In the genomic region with DNA sequence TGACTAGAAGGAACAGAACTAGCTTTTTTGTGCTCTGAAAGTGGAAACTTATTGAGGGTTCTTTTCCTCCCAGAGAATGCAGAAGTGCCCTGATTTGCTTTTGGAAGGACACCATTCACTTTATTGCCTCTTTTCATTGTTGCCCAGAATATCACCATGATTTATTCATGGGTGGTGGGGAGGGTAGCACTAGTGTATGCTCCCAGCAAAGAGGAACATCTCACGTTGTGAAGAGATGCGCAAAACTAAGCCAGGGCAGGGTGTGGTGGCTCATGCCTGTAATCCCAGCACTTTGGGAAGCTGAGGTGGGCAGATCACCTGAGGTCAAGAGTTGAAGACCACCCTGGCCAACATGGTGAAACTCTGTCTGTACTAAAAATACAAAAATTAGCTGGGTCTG, we compare ENCODE assay signal across 16 cellular contexts. TPM values are rescaled to one million over a fixed set of nuclear protein-coding genes. Genes with fewer than 3 reads are reported as not detected.
DNase-seq lines count a peak whose midpoint lies in the region; ATAC-seq and TF ChIP-seq lines count a peak whose summit lies in the region.
"Had no signal": no experiment of that assay in that cellular context is flagged by ENCODE, and none has a peak within 500 bp of the region (broad histone marks: within the 10 kb centered on the region; RNA-seq: fewer than 3 reads in every experiment).

No MANE protein-coding gene starts in this region.

- H3K27ac Mint-ChIP-seq in GM23338, result peak overlapping the region; percentile 89
- H3K27ac Mint-ChIP-seq in endodermal cell, result peak overlapping the region; percentile 66
- H3K27ac Mint-ChIP-seq in stimulated activated naive B cell treated with anti-CD40 and anti-IgM and Interleukin-4, amounts not matched to agents 10 μg/mL and 1 μg/mL and 100 μg/mL, for 72 hours, result peak overlapping the region; percentile 9
- H3K27ac Mint-ChIP-seq: activated B cell treated with CpG ODN at 0.5 μM for 24 hours had no signal

- H2AFZ ChIP-seq in GM23338, result no peak overlapping the region

- H3K27me3 Mint-ChIP-seq in GM23338 (ENCODE audit: insufficient read depth, low read depth, poor library complexity) (peaks cover 9% of the 10 kb centered on the region), endodermal cell (ENCODE audit: insufficient read depth) (no peaks in the 10 kb centered on the region)
- no peaks in the 10 kb centered on the region for H3K27me3 Mint-ChIP-seq in stimulated activated naive B cell treated with anti-CD40 and anti-IgM and Interleukin-4, amounts not matched to agents 10 μg/mL and 1 μg/mL and 100 μg/mL, for 72 hours
- H3K27me3 Mint-ChIP-seq: activated B cell treated with CpG ODN at 0.5 μM for 24 hours; CD4-positive, CD25-positive, alpha-beta regulatory T cell had no signal

- peaks cover 4% of the 10 kb centered on the region for H3F3A ChIP-seq in GM23338 (replicated peaks; ENCODE audit: low read depth)

- no peaks in the 10 kb centered on the region for H3K9me3 ChIP-seq in endodermal cell (ENCODE audit: control insufficient read depth, low read length)
- H3K9me3 ChIP-seq: Peyer's patch, right atrium auricular region had no signal

- H3K4me1 ChIP-seq in GM23338 (ENCODE audit: insufficient read depth), result peaks cover 86% of the 10 kb centered on the region
- peaks cover 53% of the 10 kb centered on the region for H3K4me1 ChIP-seq in endodermal cell (ENCODE audit: control insufficient read depth, insufficient read depth, low read length)

- H3K27me3 ChIP-seq in GM23338 (ENCODE audit: insufficient read depth) (no peaks in the 10 kb centered on the region), endodermal cell (ENCODE audit: control insufficient read depth, insufficient read depth, low read length, poor library complexity, severe bottlenecking) (no peaks in the 10 kb centered on the region)
- H3K27me3 ChIP-seq: Peyer's patch, right atrium auricular region had no signal

- H3K27ac ChIP-seq in GM23338 (ENCODE audit: low read depth) (peak overlapping the region; percentile 88), endodermal cell (ENCODE audit: low read depth, low read length) (no peak overlapping the region)
- H3K27ac ChIP-seq: right atrium auricular region had no signal

- no peaks in the 10 kb centered on the region for H3K36me3 ChIP-seq in GM23338 (ENCODE audit: insufficient read depth)
- peaks cover 58% of the 10 kb centered on the region for H3K36me3 ChIP-seq in endodermal cell (ENCODE audit: control insufficient read depth, insufficient read depth, low read length)
- H3K36me3 ChIP-seq: Peyer's patch, right atrium auricular region had no signal

- H3K9me3 Mint-ChIP-seq in GM23338, result no peaks in the 10 kb centered on the region
- H3K9me3 Mint-ChIP-seq in endodermal cell, result no peaks in the 10 kb centered on the region
- no peaks in the 10 kb centered on the region for H3K9me3 Mint-ChIP-seq in stimulated activated naive B cell treated with anti-CD40 and anti-IgM and Interleukin-4, amounts not matched to agents 10 μg/mL and 1 μg/mL and 100 μg/mL, for 72 hours
- H3K9me3 Mint-ChIP-seq: activated B cell treated with CpG ODN at 0.5 μM for 24 hours had no signal

- H3K9me2 ChIP-seq in GM23338 (ENCODE audit: insufficient read depth), result no peaks in the 10 kb centered on the region

- no peak for DNase-seq in GM23338 (ENCODE audit: low spot score)
- DNase-seq in NOMO-1 (lab: John Stamatoyannopoulos, UW; ENCODE audit: unreplicated experiment in 2 of 2), result peak; percentile 37 to 54
- no peak for DNase-seq in endodermal cell
- DNase-seq in stimulated activated naive B cell treated with anti-CD40 and anti-IgM and Interleukin-4, amounts not matched to agents 10 μg/mL and 1 μg/mL and 100 μg/mL, for 72 hours, result no peak
- no peak for DNase-seq in iPS-NIHi7 (ENCODE audit: extremely low spot score)
- DNase-seq in activated CD8-positive, alpha-beta memory T cell treated with anti-CD3 and anti-CD28 coated beads for 24 hours, result no peak
- no peak for DNase-seq in H4 (ENCODE audit: low spot score)
- DNase-seq: activated B cell treated with CpG ODN at 0.5 μM for 24 hours; CD4-positive, CD25-positive, alpha-beta regulatory T cell; H7; NCI-H2227 treated with DMSO at 0.1 percent for 48 hours; stimulated activated CD4-positive, alpha-beta T cell treated with anti-CD3 and anti-CD28 coated beads, Interleukin-1b, Interleukin-23, amount 100 ng/mL, for 48 hours; substantia nigra had no signal

- H3K4me3 ChIP-seq in GM23338 (peak overlapping the region; percentile 3; the same call in 1 of the 2 replicates), endodermal cell (ENCODE audit: low read length) (no peak overlapping the region)
- H3K4me3 ChIP-seq: lung, Peyer's patch, right atrium auricular region had no signal

- no peaks in the 10 kb centered on the region; the same call in 1 of the 2 replicates for H4K20me1 ChIP-seq in GM23338 (replicated peaks; ENCODE audit: insufficient read depth)

- no peak overlapping the region for H3K9ac ChIP-seq in endodermal cell (ENCODE audit: extremely low read depth, low read length, poor library complexity, severe bottlenecking)

- H3K4me1 Mint-ChIP-seq in GM23338 (peaks cover 86% of the 10 kb centered on the region), endodermal cell (peaks cover 83% of the 10 kb centered on the region)
- peaks cover 37 to 68% of the 10 kb centered on the region in 2 donors for H3K4me1 Mint-ChIP-seq in stimulated activated naive B cell treated with anti-CD40 and anti-IgM and Interleukin-4, amounts not matched to agents 10 μg/mL and 1 μg/mL and 100 μg/mL, for 72 hours

- 0 out of 3 replicates have a peak overlapping the region, but pooled peaks have one; percentile 22 for H3K4me3 Mint-ChIP-seq in GM23338
- H3K4me3 Mint-ChIP-seq in endodermal cell, result no peak overlapping the region
- H3K4me3 Mint-ChIP-seq in stimulated activated naive B cell treated with anti-CD40 and anti-IgM and Interleukin-4, amounts not matched to agents 10 μg/mL and 1 μg/mL and 100 μg/mL, for 72 hours, result no peak overlapping the region
- H3K4me3 Mint-ChIP-seq: activated B cell treated with CpG ODN at 0.5 μM for 24 hours; CD4-positive, CD25-positive, alpha-beta regulatory T cell had no signal

- H3K4me2 ChIP-seq in GM23338, result peak overlapping the region; percentile 53

- peak; percentile 6; the same call in 1 of the 3 replicates for ATAC-seq in GM23338
- ATAC-seq in stimulated activated naive B cell treated with anti-CD40 and anti-IgM and Interleukin-4, amounts not matched to agents 10 μg/mL and 1 μg/mL and 100 μg/mL, for 72 hours (replicated peaks), result no peak

- peaks cover 91% of the 10 kb centered on the region for H3K79me2 ChIP-seq in GM23338 (replicated peaks; ENCODE audit: insufficient read depth)

- 67 to 71% methylated on average over 2 of the region's 2 CpGs for WGBS in endodermal cell (ENCODE audit: insufficient coverage in 1 of 2, insufficient read length in 1 of 2), 2 experiments

- H3K36me3 Mint-ChIP-seq in GM23338 (ENCODE audit: low read depth) (0 out of 3 replicates have a peak, but pooled peaks cover 5% of the 10 kb centered on the region), endodermal cell (ENCODE audit: low read depth) (peaks cover 11% of the 10 kb centered on the region)
- peaks cover 0 to 3% of the 10 kb centered on the region in 2 donors for H3K36me3 Mint-ChIP-seq in stimulated activated naive B cell treated with anti-CD40 and anti-IgM and Interleukin-4, amounts not matched to agents 10 μg/mL and 1 μg/mL and 100 μg/mL, for 72 hours
- H3K36me3 Mint-ChIP-seq: CD4-positive, CD25-positive, alpha-beta regulatory T cell had no signal

- TF ChIP-seq CTCF in GM23338 (conservative IDR thresholded peaks at IDR 0.05; ENCODE audit: low read depth in 2 of 2) (no peak), endodermal cell (conservative IDR thresholded peaks at IDR 0.05) (no peak)

TF ChIP-seq in GM23338, 12 proteins besides CTCF, POLR2A, EP300 and RAD21 (continues in another document):
- TF ChIP-seq, protein P1, sequence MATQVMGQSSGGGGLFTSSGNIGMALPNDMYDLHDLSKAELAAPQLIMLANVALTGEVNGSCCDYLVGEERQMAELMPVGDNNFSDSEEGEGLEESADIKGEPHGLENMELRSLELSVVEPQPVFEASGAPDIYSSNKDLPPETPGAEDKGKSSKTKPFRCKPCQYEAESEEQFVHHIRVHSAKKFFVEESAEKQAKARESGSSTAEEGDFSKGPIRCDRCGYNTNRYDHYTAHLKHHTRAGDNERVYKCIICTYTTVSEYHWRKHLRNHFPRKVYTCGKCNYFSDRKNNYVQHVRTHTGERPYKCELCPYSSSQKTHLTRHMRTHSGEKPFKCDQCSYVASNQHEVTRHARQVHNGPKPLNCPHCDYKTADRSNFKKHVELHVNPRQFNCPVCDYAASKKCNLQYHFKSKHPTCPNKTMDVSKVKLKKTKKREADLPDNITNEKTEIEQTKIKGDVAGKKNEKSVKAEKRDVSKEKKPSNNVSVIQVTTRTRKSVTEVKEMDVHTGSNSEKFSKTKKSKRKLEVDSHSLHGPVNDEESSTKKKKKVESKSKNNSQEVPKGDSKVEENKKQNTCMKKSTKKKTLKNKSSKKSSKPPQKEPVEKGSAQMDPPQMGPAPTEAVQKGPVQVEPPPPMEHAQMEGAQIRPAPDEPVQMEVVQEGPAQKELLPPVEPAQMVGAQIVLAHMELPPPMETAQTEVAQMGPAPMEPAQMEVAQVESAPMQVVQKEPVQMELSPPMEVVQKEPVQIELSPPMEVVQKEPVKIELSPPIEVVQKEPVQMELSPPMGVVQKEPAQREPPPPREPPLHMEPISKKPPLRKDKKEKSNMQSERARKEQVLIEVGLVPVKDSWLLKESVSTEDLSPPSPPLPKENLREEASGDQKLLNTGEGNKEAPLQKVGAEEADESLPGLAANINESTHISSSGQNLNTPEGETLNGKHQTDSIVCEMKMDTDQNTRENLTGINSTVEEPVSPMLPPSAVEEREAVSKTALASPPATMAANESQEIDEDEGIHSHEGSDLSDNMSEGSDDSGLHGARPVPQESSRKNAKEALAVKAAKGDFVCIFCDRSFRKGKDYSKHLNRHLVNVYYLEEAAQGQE (IDR thresholded peaks at IDR 0.05; ENCODE audit: unreplicated experiment), result no peak

RNA-seq across cellular contexts. Expression of a gene that starts 31.4 kb away (rescaled TPM):
- total RNA-seq in GM23338 (2014; rRNA removed; shearing (Covaris generic)), result 155 and 179 TPM in 2 replicates
- polyA plus RNA-seq in GM23338 (2016; fragmentation: Nextera tagmentation; extraction: Ambion mirVana), result 36.5 and 39.7 TPM in 2 replicates
- 100 to 1,000 TPM; 212 to 221 TPM for total RNA-seq in endodermal cell
- 86.0 TPM for polyA plus RNA-seq in endodermal cell (2013, experiment 1 of 2)
- 96.0 TPM for polyA plus RNA-seq in endodermal cell (2013, experiment 2 of 2)
- 47.2 and 57.1 TPM in 2 replicates for total RNA-seq in H4 (2014; rRNA removed; shearing (Covaris generic))

Comparison
In these comparisons a context has a peak if more than half of its experiments do, and no peak if none do; other contexts are left out.
1. DNase-seq: peak in NOMO-1 (2 of 2); none in GM23338 (single experiment), endodermal cell (single experiment), stimulated activated naive B cell treated with anti-CD40 and anti-IgM and Interleukin-4, amounts not matched to agents 10 μg/mL and 1 μg/mL and 100 μg/mL, for 72 hours (single experiment), iPS-NIHi7 (single experiment), activated CD8-positive, alpha-beta memory T cell treated with anti-CD3 and anti-CD28 coated beads for 24 hours (single experiment) and H4 (single experiment).
2. H3K27ac Mint-ChIP-seq: peak in every context shown above with its lines; median percentile 89 in GM23338; 66 in endodermal cell; 9 in stimulated activated naive B cell treated with anti-CD40 and anti-IgM and Interleukin-4, amounts not matched to agents 10 μg/mL and 1 μg/mL and 100 μg/mL, for 72 hours.